1 cellular context compared by ENCODE assay signal in the genomic region with DNA sequence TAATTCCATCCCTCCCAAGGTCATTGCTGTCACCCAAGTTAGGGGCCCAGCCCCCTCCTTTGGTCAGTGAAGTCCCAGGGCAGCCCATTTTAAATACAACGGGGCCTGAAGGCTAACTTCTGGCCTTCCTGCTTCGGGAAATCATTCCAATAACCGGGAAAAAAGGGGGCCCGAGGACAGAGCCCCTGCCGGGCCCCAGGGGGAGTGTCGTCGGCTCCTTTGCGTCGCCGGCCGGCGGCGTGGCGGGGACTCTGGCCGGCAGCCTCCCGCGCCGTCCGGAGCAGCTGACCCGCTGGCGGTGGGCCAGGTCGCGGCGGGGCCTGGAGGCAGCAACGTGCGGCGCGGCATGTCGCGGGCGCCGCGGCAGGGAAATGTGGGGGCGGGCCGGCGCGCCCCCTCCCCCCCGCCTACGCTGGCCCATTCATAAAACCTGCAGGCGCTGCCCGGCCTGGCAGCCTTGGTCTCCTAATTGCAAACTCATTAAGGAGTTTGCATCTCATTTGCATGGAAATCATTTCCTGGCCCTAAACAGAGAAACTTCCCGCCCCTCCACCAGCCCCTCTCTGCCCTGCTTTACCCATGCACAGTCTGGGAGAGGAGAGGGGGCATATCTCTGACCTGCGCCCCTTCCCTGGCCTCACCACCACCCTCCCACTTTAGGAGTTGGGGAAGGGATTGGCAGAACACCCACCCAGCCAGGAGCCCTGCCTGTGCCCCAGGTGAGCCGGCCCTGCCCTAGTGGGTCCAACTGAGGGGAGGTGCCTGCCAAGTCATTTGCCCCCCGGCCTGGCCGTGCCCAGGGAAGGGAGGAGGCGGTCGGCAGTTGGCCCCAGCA.
TF ChIP-seq lines count a peak whose summit lies in the region.

No MANE protein-coding gene starts in this region.

TF ChIP-seq in K562, 482 proteins besides CTCF, POLR2A, EP300 and RAD21 (continued from another document and continues in another):
- TF ChIP-seq, protein P1, sequence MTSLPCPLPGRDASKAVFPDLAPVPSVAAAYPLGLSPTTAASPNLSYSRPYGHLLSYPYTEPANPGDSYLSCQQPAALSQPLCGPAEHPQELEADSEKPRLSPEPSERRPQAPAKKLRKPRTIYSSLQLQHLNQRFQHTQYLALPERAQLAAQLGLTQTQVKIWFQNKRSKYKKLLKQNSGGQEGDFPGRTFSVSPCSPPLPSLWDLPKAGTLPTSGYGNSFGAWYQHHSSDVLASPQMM (CRISPR knock-in tag; IDR thresholded peaks at IDR 0.05), result no peak
- TF ChIP-seq, protein P2, sequence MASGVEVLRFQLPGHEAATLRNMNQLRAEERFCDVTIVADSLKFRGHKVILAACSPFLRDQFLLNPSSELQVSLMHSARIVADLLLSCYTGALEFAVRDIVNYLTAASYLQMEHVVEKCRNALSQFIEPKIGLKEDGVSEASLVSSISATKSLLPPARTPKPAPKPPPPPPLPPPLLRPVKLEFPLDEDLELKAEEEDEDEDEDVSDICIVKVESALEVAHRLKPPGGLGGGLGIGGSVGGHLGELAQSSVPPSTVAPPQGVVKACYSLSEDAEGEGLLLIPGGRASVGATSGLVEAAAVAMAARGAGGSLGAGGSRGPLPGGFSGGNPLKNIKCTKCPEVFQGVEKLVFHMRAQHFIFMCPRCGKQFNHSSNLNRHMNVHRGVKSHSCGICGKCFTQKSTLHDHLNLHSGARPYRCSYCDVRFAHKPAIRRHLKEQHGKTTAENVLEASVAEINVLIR (CRISPR knock-in tag; IDR thresholded peaks at IDR 0.05), result 0 out of 2 replicates have a peak, but pooled peaks have one; percentile 18
- TF ChIP-seq, protein P3, sequence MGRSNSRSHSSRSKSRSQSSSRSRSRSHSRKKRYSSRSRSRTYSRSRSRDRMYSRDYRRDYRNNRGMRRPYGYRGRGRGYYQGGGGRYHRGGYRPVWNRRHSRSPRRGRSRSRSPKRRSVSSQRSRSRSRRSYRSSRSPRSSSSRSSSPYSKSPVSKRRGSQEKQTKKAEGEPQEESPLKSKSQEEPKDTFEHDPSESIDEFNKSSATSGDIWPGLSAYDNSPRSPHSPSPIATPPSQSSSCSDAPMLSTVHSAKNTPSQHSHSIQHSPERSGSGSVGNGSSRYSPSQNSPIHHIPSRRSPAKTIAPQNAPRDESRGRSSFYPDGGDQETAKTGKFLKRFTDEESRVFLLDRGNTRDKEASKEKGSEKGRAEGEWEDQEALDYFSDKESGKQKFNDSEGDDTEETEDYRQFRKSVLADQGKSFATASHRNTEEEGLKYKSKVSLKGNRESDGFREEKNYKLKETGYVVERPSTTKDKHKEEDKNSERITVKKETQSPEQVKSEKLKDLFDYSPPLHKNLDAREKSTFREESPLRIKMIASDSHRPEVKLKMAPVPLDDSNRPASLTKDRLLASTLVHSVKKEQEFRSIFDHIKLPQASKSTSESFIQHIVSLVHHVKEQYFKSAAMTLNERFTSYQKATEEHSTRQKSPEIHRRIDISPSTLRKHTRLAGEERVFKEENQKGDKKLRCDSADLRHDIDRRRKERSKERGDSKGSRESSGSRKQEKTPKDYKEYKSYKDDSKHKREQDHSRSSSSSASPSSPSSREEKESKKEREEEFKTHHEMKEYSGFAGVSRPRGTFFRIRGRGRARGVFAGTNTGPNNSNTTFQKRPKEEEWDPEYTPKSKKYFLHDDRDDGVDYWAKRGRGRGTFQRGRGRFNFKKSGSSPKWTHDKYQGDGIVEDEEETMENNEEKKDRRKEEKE (IDR thresholded peaks at IDR 0.05; ENCODE audit: borderline replicate concordance in 1 of 2, control insufficient read depth in 1 of 2, low read depth in 2 of 2, low read length in 1 of 2), result peak in 1 of 2 experiments; percentile 41; a peak in 1 of 4 replicates
- TF ChIP-seq RB1 (IDR thresholded peaks at IDR 0.05; ENCODE audit: low read depth) (peak; percentile 98), HDGF (IDR thresholded peaks at IDR 0.05) (peak; percentile 81; the same call in 1 of the 2 replicates), MYNN (IDR thresholded peaks at IDR 0.05) (peak; percentile 42; the same call in 1 of the 2 replicates), MYNN (CRISPR knock-in tag; IDR thresholded peaks at IDR 0.05) (no peak), MAFK (IDR thresholded peaks at IDR 0.05; ENCODE audit: low read length) (0 out of 2 replicates have a peak, but pooled peaks have one; percentile 3), CXXC5 (CRISPR knock-in tag; IDR thresholded peaks at IDR 0.05) (peak; percentile 99), ERF (CRISPR knock-in tag; IDR thresholded peaks at IDR 0.05) (peak; percentile 42; the same call in 1 of the 2 replicates), DACH1 (IDR thresholded peaks at IDR 0.05; ENCODE audit: partially characterized antibody) (peak; percentile 51), MEIS2 (IDR thresholded peaks at IDR 0.05; ENCODE audit: partially characterized antibody) (peak; percentile 15), BRD9 (IDR thresholded peaks at IDR 0.05; ENCODE audit: low read depth, partially characterized antibody) (peak; percentile 18), CTBP1 (IDR thresholded peaks at IDR 0.05; ENCODE audit: borderline replicate concordance) (peak; percentile 89), HSF4 (CRISPR knock-in tag; IDR thresholded peaks at IDR 0.05; ENCODE audit: borderline replicate concordance) (peak; percentile 78; the same call in 1 of the 2 replicates), POLR2AphosphoS5 (IDR thresholded peaks at IDR 0.05; ENCODE audit: control insufficient read depth, insufficient read depth, low read depth, low read length) (peak; percentile 51; the same call in 1 of the 2 replicates), RBFOX2 (IDR thresholded peaks at IDR 0.05; ENCODE audit: low read depth, low read length) (peak; percentile 75), L3MBTL2 (IDR thresholded peaks at IDR 0.05) (peak; percentile 99), ELF2 (CRISPR knock-in tag; IDR thresholded peaks at IDR 0.05) (0 out of 2 replicates have a peak, but pooled peaks have one; percentile 22), SMARCA5 (IDR thresholded peaks at IDR 0.05) (no peak), RBBP5 (IDR thresholded peaks at IDR 0.05; ENCODE audit: borderline replicate concordance, insufficient read depth, low read length, poor library complexity, severe bottlenecking) (peak; percentile 64), ZNF197 (CRISPR knock-in tag; IDR thresholded peaks at IDR 0.05; ENCODE audit: low read depth) (peak; percentile 73; the same call in 1 of the 2 replicates), STAG1 (CRISPR knock-in tag; IDR thresholded peaks at IDR 0.05; ENCODE audit: borderline replicate concordance) (no peak; the same call in 1 of the 2 replicates), DMBX1 (CRISPR knock-in tag; IDR thresholded peaks at IDR 0.05; ENCODE audit: borderline replicate concordance) (peak; percentile 82), FOSL1 (tag; conservative IDR thresholded peaks at IDR 0.05) (peak; percentile 56), ZNF584 (CRISPR knock-in tag; IDR thresholded peaks at IDR 0.05; ENCODE audit: low read depth) (peak; percentile 61; the same call in 1 of the 2 replicates), MYC (IDR thresholded peaks at IDR 0.05; ENCODE audit: low read depth, low read length) (peak; percentile 91), MYC (CRISPR knock-in tag; IDR thresholded peaks at IDR 0.05; ENCODE audit: borderline replicate concordance, low read depth) (no peak), ZKSCAN8 (CRISPR knock-in tag; IDR thresholded peaks at IDR 0.05) (0 out of 2 replicates have a peak, but pooled peaks have one; percentile 38)
- TF ChIP-seq, protein P4, sequence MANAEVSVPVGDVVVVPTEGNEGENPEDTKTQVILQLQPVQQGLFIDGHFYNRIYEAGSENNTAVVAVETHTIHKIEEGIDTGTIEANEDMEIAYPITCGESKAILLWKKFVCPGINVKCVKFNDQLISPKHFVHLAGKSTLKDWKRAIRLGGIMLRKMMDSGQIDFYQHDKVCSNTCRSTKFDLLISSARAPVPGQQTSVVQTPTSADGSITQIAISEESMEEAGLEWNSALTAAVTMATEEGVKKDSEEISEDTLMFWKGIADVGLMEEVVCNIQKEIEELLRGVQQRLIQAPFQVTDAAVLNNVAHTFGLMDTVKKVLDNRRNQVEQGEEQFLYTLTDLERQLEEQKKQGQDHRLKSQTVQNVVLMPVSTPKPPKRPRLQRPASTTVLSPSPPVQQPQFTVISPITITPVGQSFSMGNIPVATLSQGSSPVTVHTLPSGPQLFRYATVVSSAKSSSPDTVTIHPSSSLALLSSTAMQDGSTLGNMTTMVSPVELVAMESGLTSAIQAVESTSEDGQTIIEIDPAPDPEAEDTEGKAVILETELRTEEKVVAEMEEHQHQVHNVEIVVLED (CRISPR knock-in tag; IDR thresholded peaks at IDR 0.05), result peak; percentile 84
- TF ChIP-seq, protein P5, sequence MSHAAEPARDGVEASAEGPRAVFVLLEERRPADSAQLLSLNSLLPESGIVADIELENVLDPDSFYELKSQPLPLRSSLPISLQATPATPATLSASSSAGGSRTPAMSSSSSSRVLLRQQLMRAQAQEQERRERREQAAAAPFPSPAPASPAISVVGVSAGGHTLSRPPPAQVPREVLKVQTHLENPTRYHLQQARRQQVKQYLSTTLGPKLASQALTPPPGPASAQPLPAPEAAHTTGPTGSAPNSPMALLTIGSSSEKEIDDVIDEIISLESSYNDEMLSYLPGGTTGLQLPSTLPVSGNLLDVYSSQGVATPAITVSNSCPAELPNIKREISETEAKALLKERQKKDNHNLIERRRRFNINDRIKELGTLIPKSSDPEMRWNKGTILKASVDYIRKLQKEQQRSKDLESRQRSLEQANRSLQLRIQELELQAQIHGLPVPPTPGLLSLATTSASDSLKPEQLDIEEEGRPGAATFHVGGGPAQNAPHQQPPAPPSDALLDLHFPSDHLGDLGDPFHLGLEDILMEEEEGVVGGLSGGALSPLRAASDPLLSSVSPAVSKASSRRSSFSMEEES (CRISPR knock-in tag; IDR thresholded peaks at IDR 0.05), result no peak
- TF ChIP-seq, protein P6, sequence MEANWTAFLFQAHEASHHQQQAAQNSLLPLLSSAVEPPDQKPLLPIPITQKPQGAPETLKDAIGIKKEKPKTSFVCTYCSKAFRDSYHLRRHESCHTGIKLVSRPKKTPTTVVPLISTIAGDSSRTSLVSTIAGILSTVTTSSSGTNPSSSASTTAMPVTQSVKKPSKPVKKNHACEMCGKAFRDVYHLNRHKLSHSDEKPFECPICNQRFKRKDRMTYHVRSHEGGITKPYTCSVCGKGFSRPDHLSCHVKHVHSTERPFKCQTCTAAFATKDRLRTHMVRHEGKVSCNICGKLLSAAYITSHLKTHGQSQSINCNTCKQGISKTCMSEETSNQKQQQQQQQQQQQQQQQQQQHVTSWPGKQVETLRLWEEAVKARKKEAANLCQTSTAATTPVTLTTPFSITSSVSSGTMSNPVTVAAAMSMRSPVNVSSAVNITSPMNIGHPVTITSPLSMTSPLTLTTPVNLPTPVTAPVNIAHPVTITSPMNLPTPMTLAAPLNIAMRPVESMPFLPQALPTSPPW (CRISPR knock-in tag; IDR thresholded peaks at IDR 0.05), result peak; percentile 89
- TF ChIP-seq, protein P7, sequence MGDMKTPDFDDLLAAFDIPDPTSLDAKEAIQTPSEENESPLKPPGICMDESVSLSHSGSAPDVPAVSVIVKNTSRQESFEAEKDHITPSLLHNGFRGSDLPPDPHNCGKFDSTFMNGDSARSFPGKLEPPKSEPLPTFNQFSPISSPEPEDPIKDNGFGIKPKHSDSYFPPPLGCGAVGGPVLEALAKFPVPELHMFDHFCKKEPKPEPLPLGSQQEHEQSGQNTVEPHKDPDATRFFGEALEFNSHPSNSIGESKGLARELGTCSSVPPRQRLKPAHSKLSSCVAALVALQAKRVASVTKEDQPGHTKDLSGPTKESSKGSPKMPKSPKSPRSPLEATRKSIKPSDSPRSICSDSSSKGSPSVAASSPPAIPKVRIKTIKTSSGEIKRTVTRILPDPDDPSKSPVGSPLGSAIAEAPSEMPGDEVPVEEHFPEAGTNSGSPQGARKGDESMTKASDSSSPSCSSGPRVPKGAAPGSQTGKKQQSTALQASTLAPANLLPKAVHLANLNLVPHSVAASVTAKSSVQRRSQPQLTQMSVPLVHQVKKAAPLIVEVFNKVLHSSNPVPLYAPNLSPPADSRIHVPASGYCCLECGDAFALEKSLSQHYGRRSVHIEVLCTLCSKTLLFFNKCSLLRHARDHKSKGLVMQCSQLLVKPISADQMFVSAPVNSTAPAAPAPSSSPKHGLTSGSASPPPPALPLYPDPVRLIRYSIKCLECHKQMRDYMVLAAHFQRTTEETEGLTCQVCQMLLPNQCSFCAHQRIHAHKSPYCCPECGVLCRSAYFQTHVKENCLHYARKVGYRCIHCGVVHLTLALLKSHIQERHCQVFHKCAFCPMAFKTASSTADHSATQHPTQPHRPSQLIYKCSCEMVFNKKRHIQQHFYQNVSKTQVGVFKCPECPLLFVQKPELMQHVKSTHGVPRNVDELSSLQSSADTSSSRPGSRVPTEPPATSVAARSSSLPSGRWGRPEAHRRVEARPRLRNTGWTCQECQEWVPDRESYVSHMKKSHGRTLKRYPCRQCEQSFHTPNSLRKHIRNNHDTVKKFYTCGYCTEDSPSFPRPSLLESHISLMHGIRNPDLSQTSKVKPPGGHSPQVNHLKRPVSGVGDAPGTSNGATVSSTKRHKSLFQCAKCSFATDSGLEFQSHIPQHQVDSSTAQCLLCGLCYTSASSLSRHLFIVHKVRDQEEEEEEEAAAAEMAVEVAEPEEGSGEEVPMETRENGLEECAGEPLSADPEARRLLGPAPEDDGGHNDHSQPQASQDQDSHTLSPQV (IDR thresholded peaks at IDR 0.05), result peak; percentile 98
- TF ChIP-seq, protein P8, sequence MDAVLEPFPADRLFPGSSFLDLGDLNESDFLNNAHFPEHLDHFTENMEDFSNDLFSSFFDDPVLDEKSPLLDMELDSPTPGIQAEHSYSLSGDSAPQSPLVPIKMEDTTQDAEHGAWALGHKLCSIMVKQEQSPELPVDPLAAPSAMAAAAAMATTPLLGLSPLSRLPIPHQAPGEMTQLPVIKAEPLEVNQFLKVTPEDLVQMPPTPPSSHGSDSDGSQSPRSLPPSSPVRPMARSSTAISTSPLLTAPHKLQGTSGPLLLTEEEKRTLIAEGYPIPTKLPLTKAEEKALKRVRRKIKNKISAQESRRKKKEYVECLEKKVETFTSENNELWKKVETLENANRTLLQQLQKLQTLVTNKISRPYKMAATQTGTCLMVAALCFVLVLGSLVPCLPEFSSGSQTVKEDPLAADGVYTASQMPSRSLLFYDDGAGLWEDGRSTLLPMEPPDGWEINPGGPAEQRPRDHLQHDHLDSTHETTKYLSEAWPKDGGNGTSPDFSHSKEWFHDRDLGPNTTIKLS (IDR thresholded peaks at IDR 0.05; ENCODE audit: borderline replicate concordance, low read depth), result peak; percentile 88
- TF ChIP-seq, protein P9, sequence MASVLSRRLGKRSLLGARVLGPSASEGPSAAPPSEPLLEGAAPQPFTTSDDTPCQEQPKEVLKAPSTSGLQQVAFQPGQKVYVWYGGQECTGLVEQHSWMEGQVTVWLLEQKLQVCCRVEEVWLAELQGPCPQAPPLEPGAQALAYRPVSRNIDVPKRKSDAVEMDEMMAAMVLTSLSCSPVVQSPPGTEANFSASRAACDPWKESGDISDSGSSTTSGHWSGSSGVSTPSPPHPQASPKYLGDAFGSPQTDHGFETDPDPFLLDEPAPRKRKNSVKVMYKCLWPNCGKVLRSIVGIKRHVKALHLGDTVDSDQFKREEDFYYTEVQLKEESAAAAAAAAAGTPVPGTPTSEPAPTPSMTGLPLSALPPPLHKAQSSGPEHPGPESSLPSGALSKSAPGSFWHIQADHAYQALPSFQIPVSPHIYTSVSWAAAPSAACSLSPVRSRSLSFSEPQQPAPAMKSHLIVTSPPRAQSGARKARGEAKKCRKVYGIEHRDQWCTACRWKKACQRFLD (CRISPR knock-in tag; IDR thresholded peaks at IDR 0.05), result peak; percentile 90; the same call in 1 of the 2 replicates
